ENCODE assay signal across 9 cellular contexts in genomic region chr9:113154471-113154870, GRCh38. TPM values are rescaled to one million over a fixed set of nuclear protein-coding genes. Genes with fewer than 3 reads are reported as not detected.
DNase-seq lines count a peak whose midpoint lies in the region; ATAC-seq and TF ChIP-seq lines count a peak whose summit lies in the region.
"Had no signal": no experiment of that assay in that cellular context is flagged by ENCODE, and none has a peak within 500 bp of the region (broad histone marks: within the 10 kb centered on the region; RNA-seq: fewer than 3 reads in every experiment).

No MANE protein-coding gene starts in this region.

- no peak for TF ChIP-seq POLR2A in transverse colon (IDR thresholded peaks at IDR 0.05)

- peak; percentile 71 for DNase-seq in EL
- DNase-seq in RWPE2 (ENCODE audit: low spot score), result no peak
- DNase-seq in fibroblast of peridontal ligament (ENCODE audit: extremely low read depth), result peak; percentile 79
- peak; percentile 34 for DNase-seq in renal cortical epithelial cell (ENCODE audit: low read depth)
- no peak for DNase-seq in HT-29 (ENCODE audit: low spot score)
- DNase-seq in colonic mucosa, result no peak
- DNase-seq in transverse colon, result no peak
- DNase-seq: NCI-H2081 had no signal

- H3K27me3 ChIP-seq in RWPE2 (ENCODE audit: insufficient read depth, poor library complexity, severe bottlenecking) (no peaks in the 10 kb centered on the region), colonic mucosa (no peaks in the 10 kb centered on the region), transverse colon (no peaks in the 10 kb centered on the region)

- intact Hi-C loops in colonic mucosa (cut with DNase I) (no loop called here), transverse colon (cut with DNase I; ENCODE audit: low total_unique reads) (no loop called here)

- WGBS in transverse colon (ENCODE audit: low coverage in 1 of 2), 2 donors, result 71 to 80% methylated on average over 5 to 6 of the region's 6 CpGs

- H3K4me1 ChIP-seq in RWPE2 (ENCODE audit: insufficient read depth, poor library complexity, severe bottlenecking) (peaks cover 13% of the 10 kb centered on the region), colonic mucosa (no peaks in the 10 kb centered on the region), transverse colon (peaks cover 3 to 22% (median 12%) of the 10 kb centered on the region in 4 donors)

- H3K27ac ChIP-seq in RWPE2 (ENCODE audit: poor library complexity, severe bottlenecking), result peak overlapping the region; percentile 90
- H3K27ac ChIP-seq in colonic mucosa, result no peak overlapping the region
- H3K27ac ChIP-seq in transverse colon, result peak overlapping the region in 2 of 4 donors; percentile 39 to 40

- no peak overlapping the region for H3K9ac ChIP-seq in colonic mucosa (ENCODE audit: low read depth in 2 of 2, low read length in 2 of 2)

- in situ Hi-C loops in transverse colon (cut with MboI; ENCODE audit: low pct_ligation_motif_present in 1 of 4, low pct_unique_long_range_greater_than_20kb in 1 of 4, low sequenced_read_pairs in 3 of 4), result no loop called here

- H3K9me3 ChIP-seq in RWPE2 (ENCODE audit: severe bottlenecking) (no peaks in the 10 kb centered on the region), colonic mucosa (no peaks in the 10 kb centered on the region), transverse colon (no peaks in the 10 kb centered on the region)

- no peak for TF ChIP-seq CTCF in RWPE2 (IDR thresholded peaks at IDR 0.05; ENCODE audit: poor library complexity, severe bottlenecking)
- TF ChIP-seq CTCF in colonic mucosa (IDR thresholded peaks at IDR 0.05), result no peak
- no peak for TF ChIP-seq CTCF in transverse colon (IDR thresholded peaks at IDR 0.05)

- H3K36me3 ChIP-seq in RWPE2 (ENCODE audit: low read depth) (peaks cover 16% of the 10 kb centered on the region), colonic mucosa (no peaks in the 10 kb centered on the region), transverse colon (peaks cover 0 to 9% (median under 1%) of the 10 kb centered on the region in 4 donors)

- TF ChIP-seq EP300 in transverse colon (IDR thresholded peaks at IDR 0.05; ENCODE audit: low read depth), result no peak

- no peak for ATAC-seq in RWPE2 (ENCODE audit: low read depth)
- ATAC-seq in HG03139 (IDR thresholded peaks at IDR 0.05; ENCODE audit: unreplicated experiment), result no peak

- no peak overlapping the region for H3K4me3 ChIP-seq in RWPE2 (ENCODE audit: severe bottlenecking)
- H3K4me3 ChIP-seq in colonic mucosa, result no peak overlapping the region
- H3K4me3 ChIP-seq in transverse colon, result no peak overlapping the region

RNA-seq across cellular contexts. Expression of gene SLC31A2, which starts 3.7 kb away (rescaled TPM):
- total RNA-seq in renal cortical epithelial cell (14.8 and 40.8 TPM in 2 replicates), colonic mucosa (10 to 100 TPM in 1 of 2 donors, 1 to 10 TPM in 1; 6.1 to 14.4 TPM), transverse colon (10 to 100 TPM in 3 of 4 donors, 1 to 10 TPM in 1; 4.4 to 81.6 (median 40.3) TPM)
- total RNA-seq in HT-29 (2014; rRNA removed; shearing (Covaris generic)), result 1.8 and 3.4 TPM in 2 replicates

Comparison
In these comparisons a context has a peak if more than half of its experiments do, and no peak if none do; other contexts are left out.
1. DNase-seq: peak in EL (single experiment), fibroblast of peridontal ligament (single experiment) and renal cortical epithelial cell (single experiment); none in RWPE2 (single experiment), HT-29 (single experiment), colonic mucosa (single experiment) and transverse colon (single experiment).